ENCODE assay signal across 17 cellular contexts in genomic region chr3:195815169-195815771, GRCh38. TPM values are rescaled to one million over a fixed set of nuclear protein-coding genes. Genes with fewer than 3 reads are reported as not detected.
DNase-seq lines count a peak whose midpoint lies in the region; ATAC-seq and TF ChIP-seq lines count a peak whose summit lies in the region.
"Had no signal": no experiment of that assay in that cellular context is flagged by ENCODE, and none has a peak within 500 bp of the region (broad histone marks: within the 10 kb centered on the region; RNA-seq: fewer than 3 reads in every experiment).

No MANE protein-coding gene starts in this region.

- H2BK12ac ChIP-seq in neuronal stem cell (ENCODE audit: low read length), result peak overlapping the region; percentile 46

- no peak overlapping the region for H3K4me3 Mint-ChIP-seq in effector memory CD8-positive, alpha-beta T cell
- H3K4me3 Mint-ChIP-seq in activated T-helper 1 cell treated with anti-CD3 and anti-CD28 coated beads, Interleukin-12 subunit alpha, Interleukin-12 subunit beta, Interleukin-2, Interleukin-4 antibody, amounts not matched to agents 30 ng/mL and 10 ng/mL and 1 ng/mL, durations not matched to agents 14 hours and 24 hours and 36 hours, result no peak overlapping the region
- H3K4me3 Mint-ChIP-seq: IgD-negative memory B cell, neural crest cell had no signal

- H4K8ac ChIP-seq in neuronal stem cell (ENCODE audit: low read depth, low read length), result no peak overlapping the region

- no peak overlapping the region for H2BK5ac ChIP-seq in neuronal stem cell (ENCODE audit: low read length)

- WGBS in neuronal stem cell (ENCODE audit: extremely low coverage in 2 of 2, insufficient read length in 2 of 2, insufficient replicate concordance in 1 of 2), 2 donors, result no CpG with 5 or more reads among the region's 18 CpGs

- H3K4ac ChIP-seq in neuronal stem cell (ENCODE audit: low read length), result no peak overlapping the region

- H2BK120ac ChIP-seq in neuronal stem cell (ENCODE audit: low read depth, low read length), result no peak overlapping the region

- TF ChIP-seq EP300 in Ishikawa (IDR thresholded peaks at IDR 0.05; ENCODE audit: borderline replicate concordance), result no peak

- H3K9me3 Mint-ChIP-seq in effector memory CD8-positive, alpha-beta T cell, result no peaks in the 10 kb centered on the region
- no peaks in the 10 kb centered on the region for H3K9me3 Mint-ChIP-seq in activated T-helper 1 cell treated with anti-CD3 and anti-CD28 coated beads, Interleukin-12 subunit alpha, Interleukin-12 subunit beta, Interleukin-2, Interleukin-4 antibody, amounts not matched to agents 30 ng/mL and 10 ng/mL and 1 ng/mL, durations not matched to agents 14 hours and 24 hours and 36 hours
- H3K9me3 Mint-ChIP-seq: IgD-negative memory B cell, neural crest cell had no signal

- H3K4me1 ChIP-seq in neuronal stem cell (ENCODE audit: control insufficient read depth in 2 of 2, insufficient read depth in 1 of 2, low read depth in 1 of 2, low read length in 2 of 2), result peaks cover 0 to 6% of the 10 kb centered on the region in 2 donors
- H3K4me1 ChIP-seq: SJSA1, thyroid gland had no signal

- no peak overlapping the region for H3K23ac ChIP-seq in neuronal stem cell (ENCODE audit: low read depth, low read length, poor library complexity)

- peaks cover 0 to 6% of the 10 kb centered on the region in 2 donors for H3K4me1 Mint-ChIP-seq in effector memory CD8-positive, alpha-beta T cell (ENCODE audit: low read depth in 2 of 2)
- H3K4me1 Mint-ChIP-seq in activated T-helper 1 cell treated with anti-CD3 and anti-CD28 coated beads, Interleukin-12 subunit alpha, Interleukin-12 subunit beta, Interleukin-2, Interleukin-4 antibody, amounts not matched to agents 30 ng/mL and 10 ng/mL and 1 ng/mL, durations not matched to agents 14 hours and 24 hours and 36 hours (ENCODE audit: low read depth), result no peaks in the 10 kb centered on the region
- H3K4me1 Mint-ChIP-seq: CD4-positive, CD25-positive, alpha-beta regulatory T cell had no signal

- no peak overlapping the region for H2BK15ac ChIP-seq in neuronal stem cell (ENCODE audit: low read length)

- intact Hi-C loops in activated T-helper 1 cell treated with anti-CD3 and anti-CD28 coated beads, Interleukin-12 subunit alpha, Interleukin-12 subunit beta, Interleukin-2, Interleukin-4 antibody, amounts not matched to agents 30 ng/mL and 10 ng/mL and 1 ng/mL, durations not matched to agents 14 hours and 24 hours and 36 hours (cut with micrococcal nuclease), result no loop called here

- H3K27ac Mint-ChIP-seq in effector memory CD8-positive, alpha-beta T cell, result peak overlapping the region in 1 of 2 donors; percentile 52
- H3K27ac Mint-ChIP-seq in activated T-helper 1 cell treated with anti-CD3 and anti-CD28 coated beads, Interleukin-12 subunit alpha, Interleukin-12 subunit beta, Interleukin-2, Interleukin-4 antibody, amounts not matched to agents 30 ng/mL and 10 ng/mL and 1 ng/mL, durations not matched to agents 14 hours and 24 hours and 36 hours, result no peak overlapping the region
- H3K27ac Mint-ChIP-seq: IgD-negative memory B cell had no signal

- no peak overlapping the region for H3K14ac ChIP-seq in neuronal stem cell (ENCODE audit: low read length)

- no peak overlapping the region for H3K4me3 ChIP-seq in neuronal stem cell (ENCODE audit: low read length in 2 of 2)
- H3K4me3 ChIP-seq: SJSA1, thyroid gland had no signal

- TF ChIP-seq RAD21 in Ishikawa (IDR thresholded peaks at IDR 0.05; ENCODE audit: low read depth), result no peak

- H3K4me2 ChIP-seq in neuronal stem cell (ENCODE audit: insufficient read depth, low read length, poor library complexity, severe bottlenecking), result no peak overlapping the region

- H3K79me1 ChIP-seq in neuronal stem cell (ENCODE audit: low read depth, low read length), result no peaks in the 10 kb centered on the region

- H3K9ac ChIP-seq in neuronal stem cell (ENCODE audit: low read depth, low read length, poor library complexity), result no peak overlapping the region

- no peak overlapping the region for H3K27ac ChIP-seq in neuronal stem cell (replicated peaks; ENCODE audit: low read length)
- H3K27ac ChIP-seq: SJSA1, thyroid gland had no signal

- peak; percentile 68 for ATAC-seq in effector memory CD8-positive, alpha-beta T cell (replicated peaks)

- no peaks in the 10 kb centered on the region for H3K9me3 ChIP-seq in neuronal stem cell (replicated peaks in 1 of 2; ENCODE audit: control insufficient read depth in 2 of 2, insufficient read depth in 1 of 2, low read depth in 1 of 2, low read length in 2 of 2)
- H3K9me3 ChIP-seq: SJSA1, thyroid gland had no signal

- peaks cover 0 to 57% (median 2%) of the 10 kb centered on the region in 3 experiments for H3K27me3 ChIP-seq in neuronal stem cell (ENCODE audit: control insufficient read depth in 3 of 3, insufficient read depth in 3 of 3, low read depth in 1 of 3, low read length in 3 of 3)
- H3K27me3 ChIP-seq: SJSA1, thyroid gland had no signal

- H3K18ac ChIP-seq in neuronal stem cell (ENCODE audit: low read length), result no peak overlapping the region

- DNase-seq in ELF-1 (ENCODE audit: low read depth, low spot score), result peak; percentile 39
- DNase-seq in effector memory CD8-positive, alpha-beta T cell, result peak in 2 of 3 experiments; percentile 7 to 13
- DNase-seq in neuronal stem cell (ENCODE audit: low spot score), result no peak
- DNase-seq in OCI-M1 (lab: John Stamatoyannopoulos, UW), result no peak
- no peak for DNase-seq in activated T-helper 1 cell treated with anti-CD3 and anti-CD28 coated beads, Interleukin-12 subunit alpha, Interleukin-12 subunit beta, Interleukin-2, Interleukin-4 antibody, amounts not matched to agents 30 ng/mL and 10 ng/mL and 1 ng/mL, durations not matched to agents 14 hours and 24 hours and 36 hours (ENCODE audit: low spot score)
- no peak for DNase-seq in GOT3 (lab: John Stamatoyannopoulos, UW)
- DNase-seq: activated T-cell treated with anti-CD3 and anti-CD28 coated beads, Interleukin-2, amount 50 U/mL, for 1 hour; effector memory CD4-positive, alpha-beta T cell; foreskin melanocyte; NCI-H526 treated with DMSO at 0.1 percent for 48 hours; small intestine; thyroid gland had no signal

- no peaks in the 10 kb centered on the region for H3K36me3 ChIP-seq in neuronal stem cell (replicated peaks in 1 of 2; ENCODE audit: control insufficient read depth in 2 of 2, insufficient read depth in 2 of 2, low read length in 2 of 2)
- H3K36me3 ChIP-seq: SJSA1, thyroid gland had no signal

- H3K36me3 Mint-ChIP-seq in effector memory CD8-positive, alpha-beta T cell (ENCODE audit: insufficient read depth), result no peaks in the 10 kb centered on the region
- no peaks in the 10 kb centered on the region for H3K36me3 Mint-ChIP-seq in activated T-helper 1 cell treated with anti-CD3 and anti-CD28 coated beads, Interleukin-12 subunit alpha, Interleukin-12 subunit beta, Interleukin-2, Interleukin-4 antibody, amounts not matched to agents 30 ng/mL and 10 ng/mL and 1 ng/mL, durations not matched to agents 14 hours and 24 hours and 36 hours (ENCODE audit: low read depth)
- H3K36me3 Mint-ChIP-seq: CD4-positive, CD25-positive, alpha-beta regulatory T cell; IgD-negative memory B cell had no signal

- H2AK5ac ChIP-seq in neuronal stem cell (ENCODE audit: low read depth, low read length), result no peak overlapping the region

- H3K27me3 Mint-ChIP-seq in effector memory CD8-positive, alpha-beta T cell, result peaks cover 13 to 27% of the 10 kb centered on the region in 2 donors
- peaks cover 2% of the 10 kb centered on the region for H3K27me3 Mint-ChIP-seq in activated T-helper 1 cell treated with anti-CD3 and anti-CD28 coated beads, Interleukin-12 subunit alpha, Interleukin-12 subunit beta, Interleukin-2, Interleukin-4 antibody, amounts not matched to agents 30 ng/mL and 10 ng/mL and 1 ng/mL, durations not matched to agents 14 hours and 24 hours and 36 hours (ENCODE audit: insufficient read depth)

- no peak overlapping the region for H4K91ac ChIP-seq in neuronal stem cell (ENCODE audit: low read depth, low read length, poor library complexity)

- H2AFZ ChIP-seq in neuronal stem cell (ENCODE audit: low read length), result no peak overlapping the region

TF ChIP-seq in Ishikawa, 13 proteins besides CTCF, POLR2A, EP300 and RAD21 (continues in another document):
- no peak for TF ChIP-seq NFIC (IDR thresholded peaks at IDR 0.05)
- no peak for TF ChIP-seq CEBPB (IDR thresholded peaks at IDR 0.05)
- TF ChIP-seq YY1 (IDR thresholded peaks at IDR 0.05; ENCODE audit: low read depth), result no peak
- peak; percentile 69 for TF ChIP-seq REST (IDR thresholded peaks at IDR 0.05; ENCODE audit: low read depth)
- peak; percentile 57; the same call in 1 of the 2 replicates for TF ChIP-seq ZBTB7A (IDR thresholded peaks at IDR 0.05; ENCODE audit: low read depth)
- no peak for TF ChIP-seq TAF1 (IDR thresholded peaks at IDR 0.05; ENCODE audit: low read depth)

RNA-seq across cellular contexts. Expression of gene MUC4, which starts 3.5 kb away (rescaled TPM):
- polyA plus RNA-seq in neuronal stem cell (2013, experiment 1 of 2), result 0.03 TPM
- not detected for polyA plus RNA-seq in neuronal stem cell (2013, experiment 2 of 2)
- total RNA-seq in activated T-helper 1 cell treated with anti-CD3 and anti-CD28 coated beads, Interleukin-12 subunit alpha, Interleukin-12 subunit beta, Interleukin-2, Interleukin-4 antibody, amounts not matched to agents 30 ng/mL and 10 ng/mL and 1 ng/mL, durations not matched to agents 14 hours and 24 hours and 36 hours, result 1.6 and 2.4 TPM in 2 replicates
- total RNA-seq: CD4-positive, CD25-positive, alpha-beta regulatory T cell; neural crest cell; SJSA1 had no signal
- polyA plus RNA-seq: CD4-positive, CD25-positive, alpha-beta regulatory T cell had no signal

Comparison
In these comparisons a context has a peak if more than half of its experiments do, and no peak if none do; other contexts are left out.
1. DNase-seq: peak in ELF-1 (single experiment) and effector memory CD8-positive, alpha-beta T cell (2 of 3); none in neuronal stem cell (single experiment), OCI-M1 (single experiment), activated T-helper 1 cell treated with anti-CD3 and anti-CD28 coated beads, Interleukin-12 subunit alpha, Interleukin-12 subunit beta, Interleukin-2, Interleukin-4 antibody, amounts not matched to agents 30 ng/mL and 10 ng/mL and 1 ng/mL, durations not matched to agents 14 hours and 24 hours and 36 hours (single experiment) and GOT3 (single experiment).